Comparison of ENCODE assay signal across 8 cellular contexts in the genomic region with DNA sequence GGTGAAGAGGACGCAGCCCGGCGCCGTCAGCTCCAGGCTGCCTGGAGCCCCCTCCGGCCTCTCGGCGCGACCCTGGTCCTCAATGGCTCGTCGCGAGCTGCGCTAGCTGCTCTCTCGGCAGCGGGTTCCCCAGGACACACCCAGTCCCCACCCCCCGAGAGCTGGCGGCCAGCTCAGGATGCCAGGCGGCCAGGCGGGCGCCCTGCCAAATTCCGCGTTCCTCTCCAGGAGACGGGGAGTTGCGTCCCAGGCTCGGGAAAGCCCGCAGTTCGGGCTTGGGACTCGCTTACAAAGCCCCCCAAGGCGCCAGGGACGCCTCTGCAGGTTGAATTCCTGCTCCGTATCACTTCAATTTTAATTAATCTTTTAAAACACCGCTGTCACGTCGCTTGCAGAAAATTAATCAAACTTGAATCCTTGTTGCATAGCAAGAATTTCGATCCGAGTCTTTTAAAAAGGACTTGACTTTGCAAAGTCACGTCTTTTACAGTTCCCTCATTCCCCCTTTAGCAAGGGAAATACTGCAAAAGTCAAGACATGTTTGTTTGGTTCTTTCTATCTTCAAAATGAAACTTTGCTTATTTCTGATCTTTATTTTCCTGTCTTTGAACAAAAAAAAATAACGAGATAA. TPM values are rescaled to one million over a fixed set of nuclear protein-coding genes. Genes with fewer than 3 reads are reported as not detected.
DNase-seq lines count a peak whose midpoint lies in the region; ATAC-seq and TF ChIP-seq lines count a peak whose summit lies in the region.

No MANE protein-coding gene starts in this region.

- no peaks in the 10 kb centered on the region for H3K79me1 ChIP-seq in H9 (ENCODE audit: insufficient read depth, low read depth, low read length, poor library complexity, severe bottlenecking)

- no peak overlapping the region for H2AK5ac ChIP-seq in H9 (ENCODE audit: insufficient read length, low read length)

- H3K56ac ChIP-seq in H9 (ENCODE audit: insufficient read length, low read depth, low read length), result no peak overlapping the region

- peaks cover 15% of the 10 kb centered on the region; the same call in 1 of the 2 replicates for H3K4me1 ChIP-seq in H9 (ENCODE audit: insufficient read depth, low read length)

- H3K4ac ChIP-seq in H9 (ENCODE audit: low read depth, low read length), result no peak overlapping the region

- CTCF ChIA-PET in GM10248 (lab: Yijun Ruan, JAX), result interaction anchor here (0.6 to 4.1 kb wide), 15 partner anchors 19 to 818 kb away, joined by 3 to 51 read pairs (median 5); no protein-coding TSS in a partner anchor

- H3K27me3 ChIP-seq in H9 (ENCODE audit: insufficient read depth, low read length), result peaks cover 19% of the 10 kb centered on the region; the same call in 1 of the 2 replicates

- no peak overlapping the region for H2BK15ac ChIP-seq in H9 (ENCODE audit: low read depth, low read length)

- H3K27ac ChIP-seq in H9 (ENCODE audit: insufficient read length, low read depth, low read length), result no peak overlapping the region

- no peak overlapping the region for H2AFZ ChIP-seq in H9 (ENCODE audit: low read length)

- H4K20me1 ChIP-seq in H9 (ENCODE audit: control insufficient read depth, insufficient read depth, insufficient read length), result no peaks in the 10 kb centered on the region

- peaks cover 2 to 13% (median 9%) of the 10 kb centered on the region in 3 experiments; a peak in 5 of 7 replicates for H3K36me3 Mint-ChIP-seq in H9 (ENCODE audit: insufficient read depth in 1 of 3, low read depth in 3 of 3)

- H3K4me3 Mint-ChIP-seq in H9, result peak overlapping the region; percentile 78 to 88

- no peak overlapping the region for H4K5ac ChIP-seq in H9 (ENCODE audit: insufficient read length, low read depth, low read length)

- peak; percentile 59 for DNase-seq in CD1c-positive myeloid dendritic cell (ENCODE audit: extremely low spot score)
- DNase-seq in H9, result peak; percentile 85
- DNase-seq in NCI-H748 treated with DMSO at 0.1 percent for 48 hours (lab: John Stamatoyannopoulos, UW), result peak; percentile 72
- DNase-seq in amniotic epithelial cell (ENCODE audit: low read depth), result peak; percentile 75
- peak; percentile 94 for DNase-seq in cardiac septum (ENCODE audit: low spot score)
- DNase-seq in omental fat pad (ENCODE audit: low spot score), result peak; percentile 81
- no peak for DNase-seq in GM10248 (ENCODE audit: extremely low spot score)

- peak overlapping the region; percentile 69 for H3K14ac ChIP-seq in H9 (ENCODE audit: insufficient read depth, low read length)

- ATAC-seq in omental fat pad (ENCODE audit: low FRiP score) (peak; percentile 46), HG03196 (IDR thresholded peaks at IDR 0.05; ENCODE audit: unreplicated experiment) (no peak)

- intact Hi-C loops in cardiac septum (cut with DNase I), result loop anchor here (2.0 to 10.0 kb wide), 5 partner anchors 22 to 458 kb away; no protein-coding TSS in a partner anchor

- no peak overlapping the region for H2BK12ac ChIP-seq in H9 (ENCODE audit: insufficient read length, low read depth, low read length)

- peaks cover 51 to 61% of the 10 kb centered on the region in 2 experiments for H3K4me1 Mint-ChIP-seq in H9

- no peaks in the 10 kb centered on the region for H3K79me2 ChIP-seq in H9 (ENCODE audit: insufficient read depth, low read length)

- no peak overlapping the region for H4K91ac ChIP-seq in H9 (ENCODE audit: insufficient read length, low read depth, low read length)

- H2BK20ac ChIP-seq in H9 (ENCODE audit: low read depth, low read length, poor library complexity, severe bottlenecking), result no peak overlapping the region

- peak overlapping the region; percentile 70 for H3K4me2 ChIP-seq in H9 (ENCODE audit: insufficient read depth, insufficient read length, low read length)

- H4K8ac ChIP-seq in H9 (replicated peaks; ENCODE audit: insufficient read length, low read depth, low read length), result no peak overlapping the region

- H3K27ac Mint-ChIP-seq in H9, result peak overlapping the region in 1 of 3 experiments; percentile 72; a peak in 2 of 7 replicates

- no peak overlapping the region for H2BK5ac ChIP-seq in H9 (ENCODE audit: insufficient read length, low read length)

- H3K23ac ChIP-seq in H9 (ENCODE audit: insufficient read length, low read depth, low read length), result no peak overlapping the region

- H3K23me2 ChIP-seq in H9 (ENCODE audit: insufficient read length, low read depth, low read length, poor library complexity, severe bottlenecking), result peaks cover 38% of the 10 kb centered on the region

- WGBS in H9 (ENCODE audit: extremely low coverage, insufficient read length, low lambda C conversion rate), result no CpG with 5 or more reads among the region's 37 CpGs

- peak overlapping the region; percentile 59 for H3K9ac ChIP-seq in H9 (ENCODE audit: extremely low read depth, insufficient read length, low read length)

- POLR2A ChIA-PET in GM10248 (lab: Yijun Ruan, JAX), result interaction anchor here (0.7 kb wide), 1 partner anchor 415 kb away, joined by 3 read pairs; no protein-coding TSS in a partner anchor

- H3K9me3 Mint-ChIP-seq in H9, result no peaks in the 10 kb centered on the region; a peak in 1 of 5 replicates

- peak overlapping the region; percentile 78 for H3K18ac ChIP-seq in H9 (ENCODE audit: insufficient read length, low read depth, low read length)

- no peak overlapping the region for H2BK120ac ChIP-seq in H9 (ENCODE audit: low read depth, low read length, poor library complexity, severe bottlenecking)

- H3T11ph ChIP-seq in H9 (ENCODE audit: low read length), result no peak overlapping the region

- H3K27me3 Mint-ChIP-seq in H9 (ENCODE audit: low read depth), result peaks cover 40% of the 10 kb centered on the region

- TF ChIP-seq CTCF in H9 (conservative IDR thresholded peaks at IDR 0.05), result no peak
- no peak for TF ChIP-seq CTCF in omental fat pad (IDR thresholded peaks at IDR 0.05)
- TF ChIP-seq CTCF in GM10248 (IDR thresholded peaks at IDR 0.05; ENCODE audit: control extremely low read depth, extremely low read depth, low read depth, missing control alignments), result no peak

- no peaks in the 10 kb centered on the region for H3K9me3 ChIP-seq in H9 (ENCODE audit: control insufficient read depth, low read depth, low read length)

RNA-seq across cellular contexts. Expression of a gene that starts 28.2 kb away (rescaled TPM):
- total RNA-seq in H9 (2021) (5.4 and 5.9 TPM in 2 replicates), cardiac septum (1.8 TPM), omental fat pad (1 to 10 TPM in 2 of 4 donors, under 1 TPM in 2; 0.36 to 1.4 (median 0.77) TPM)

RNA-seq across cellular contexts. Expression of a gene that starts 36.7 kb away (rescaled TPM):
- total RNA-seq in H9 (2021) (72.3 and 75.9 TPM in 2 replicates), cardiac septum (32.5 TPM), omental fat pad (10 to 100 TPM; 33.4 to 58.1 (median 43.6) TPM)
